In the genomic region with DNA sequence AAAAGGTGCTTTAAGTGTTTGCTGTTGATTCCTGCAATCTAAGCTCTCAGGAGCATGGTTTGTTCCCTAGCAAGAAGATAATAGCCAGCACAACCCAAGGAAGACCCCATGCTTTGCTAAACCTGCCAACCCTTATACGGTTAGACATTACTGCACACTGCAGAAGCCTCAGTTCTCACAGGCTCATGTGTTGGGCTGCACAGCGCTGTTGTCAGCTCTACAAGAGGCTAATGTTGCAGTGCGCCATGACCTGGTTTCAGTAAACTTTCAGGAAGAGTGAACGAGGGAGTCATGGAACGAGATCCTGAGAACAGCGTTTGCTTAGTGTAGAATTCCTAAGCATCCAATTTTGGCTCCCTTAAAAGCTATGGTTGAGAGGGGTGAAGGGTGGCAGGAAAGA, we compare ENCODE assay signal across 9 cellular contexts.
DNase-seq lines count a peak whose midpoint lies in the region; ATAC-seq and TF ChIP-seq lines count a peak whose summit lies in the region.
"Had no signal": no experiment of that assay in that cellular context is flagged by ENCODE, and none has a peak within 500 bp of the region (broad histone marks: within the 10 kb centered on the region; RNA-seq: fewer than 3 reads in every experiment).

No MANE protein-coding gene starts in this region.

- intact Hi-C loops in tibial artery (cut with DNase I; ENCODE audit: low total_unique reads), result no loop called here

- peaks cover 19% of the 10 kb centered on the region for H3K4me1 ChIP-seq in SJCRH30
- H3K4me1 ChIP-seq in tibial artery, result peaks cover 0 to 21% (median 14%) of the 10 kb centered on the region in 4 donors

- no peaks in the 10 kb centered on the region for H3K27me3 ChIP-seq in SJCRH30
- H3K27me3 ChIP-seq in tibial artery, result no peaks in the 10 kb centered on the region

- DNase-seq in activated CD8-positive, alpha-beta memory T cell treated with anti-CD3 and anti-CD28 coated beads for 24 hours, result peak; percentile 63
- DNase-seq in activated CD8-positive, alpha-beta memory T cell treated with anti-CD3 and anti-CD28 coated beads, Interleukin-2, amount 50 U/mL, for 48 hours, result no peak
- no peak for DNase-seq in SJCRH30
- no peak for DNase-seq in fibroblast of villous mesenchyme (ENCODE audit: low read depth)
- DNase-seq in tibial artery, result no peak
- no peak for DNase-seq in HuH-7.5 (ENCODE audit: low spot score)
- DNase-seq in omental fat pad (ENCODE audit: low spot score), result no peak
- no peak for DNase-seq in NCI-H345 (lab: John Stamatoyannopoulos, UW)
- DNase-seq: COR-L47 had no signal

- no peaks in the 10 kb centered on the region for H3K9me3 ChIP-seq in SJCRH30 (replicated peaks)
- no peaks in the 10 kb centered on the region for H3K9me3 ChIP-seq in tibial artery

- H3K4me3 ChIP-seq in SJCRH30, result no peak overlapping the region
- peak overlapping the region; percentile 66 for H3K4me3 ChIP-seq in fibroblast of villous mesenchyme (ENCODE audit: low read depth, low read length)
- peak overlapping the region in 1 of 2 donors; percentile 47 for H3K4me3 ChIP-seq in tibial artery

- peak overlapping the region; percentile 79 for H3K27ac ChIP-seq in SJCRH30
- peak overlapping the region; percentile 71 to 81 for H3K27ac ChIP-seq in tibial artery

- ATAC-seq in omental fat pad (ENCODE audit: low FRiP score), result no peak

- H3K36me3 ChIP-seq in SJCRH30 (no peaks in the 10 kb centered on the region), tibial artery (peaks cover 0 to 11% (median 0%) of the 10 kb centered on the region in 3 donors)

- TF ChIP-seq CTCF in fibroblast of villous mesenchyme (IDR thresholded peaks at IDR 0.05; ENCODE audit: insufficient read depth, low read depth, low read length) (no peak), tibial artery (IDR thresholded peaks at IDR 0.05) (no peak), omental fat pad (IDR thresholded peaks at IDR 0.05) (no peak)
